ENCODE assay signal across 8 cellular contexts in the genomic region with DNA sequence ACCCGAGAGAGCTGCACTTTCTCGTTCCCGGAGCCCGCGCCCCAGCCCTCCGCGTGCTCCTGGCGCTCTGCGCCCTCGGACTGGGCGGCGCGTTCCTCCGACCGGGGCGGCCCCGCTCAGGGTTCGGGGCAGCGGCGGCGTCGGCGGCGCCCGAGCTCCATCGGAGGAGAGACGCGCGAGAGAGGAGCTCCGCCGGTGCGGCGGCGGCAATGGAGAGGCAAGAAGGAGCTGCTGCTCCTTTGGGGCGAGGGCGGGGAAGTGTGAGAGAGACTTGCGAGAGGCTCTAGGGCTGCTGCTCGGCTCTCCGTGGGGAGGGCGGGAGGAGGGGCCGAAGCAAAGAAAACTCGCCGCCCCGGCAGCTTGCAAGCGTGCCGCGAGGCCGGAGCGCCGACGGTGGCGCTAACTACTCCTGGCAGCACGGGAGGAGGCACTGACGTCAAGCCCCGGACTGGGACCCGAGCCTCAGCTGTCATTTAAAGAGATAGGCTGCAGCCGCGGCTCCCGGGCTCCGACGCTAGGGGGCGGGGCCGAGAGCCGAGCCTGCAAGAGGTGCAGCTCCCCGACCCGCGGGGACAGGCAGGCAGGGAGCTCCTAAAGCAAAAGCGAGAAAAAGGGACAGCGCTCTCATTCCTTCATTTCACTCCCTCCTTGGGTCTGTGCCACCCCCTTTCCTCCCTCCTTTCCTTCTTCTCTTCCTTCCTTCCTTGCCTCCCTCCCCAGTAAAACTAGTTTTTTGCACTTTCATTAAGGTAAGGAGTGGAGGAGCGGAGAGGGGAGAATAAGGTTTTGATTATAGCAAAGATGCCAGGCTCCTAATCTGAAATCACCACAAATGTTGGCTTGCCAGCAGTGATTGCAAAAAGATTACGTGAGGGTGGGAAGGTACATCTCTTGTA. TPM values are rescaled to one million over a fixed set of nuclear protein-coding genes. Genes with fewer than 3 reads are reported as not detected.
A peak's percentile ranks its signal among the peaks of the same experiment; 100 is the strongest.
DNase-seq lines count a peak whose midpoint lies in the region; ATAC-seq lines count a peak whose summit lies in the region.

A gene (minus strand): TSS at position 262 of the 896 bp plus-strand sequence.

- ATAC-seq in GM18870 (IDR thresholded peaks at IDR 0.05; ENCODE audit: unreplicated experiment) = peak; percentile 89
- peak; percentile 97 for ATAC-seq in HG03103 (IDR thresholded peaks at IDR 0.05; ENCODE audit: low read depth, unreplicated experiment)

- no peaks in the 10 kb centered on the region for H3K36me3 ChIP-seq in endocrine pancreas (ENCODE audit: control insufficient read depth, insufficient read depth, low read length)

- peak within 1 kb of the TSS; percentile 79 for H3K9ac ChIP-seq in endocrine pancreas (ENCODE audit: control insufficient read depth, insufficient read depth, low read length)

- DNase-seq in AG08396 (ENCODE audit: low spot score) (peak; percentile 84), NCI-H2196 (lab: John Stamatoyannopoulos, UW; ENCODE audit: unreplicated experiment) (peak; percentile 70), lung microvascular endothelial cell (ENCODE audit: low read depth in 2 of 2) (peak; percentile 75 to 79)
- peak; percentile 12 to 15 for DNase-seq in activated CD4-positive, alpha-beta T cell treated with anti-CD3 and anti-CD28 coated beads, Interleukin-2, amount 50 U/mL, for 4 hours
- peak in 2 of 3 experiments; percentile 13 to 28 for DNase-seq in stimulated activated CD4-positive, alpha-beta T cell treated with anti-CD3 and anti-CD28 coated beads, TNF-alpha, amount 100 ng/mL, for 4 hours (ENCODE audit: low read depth in 3 of 3)

- H3K4me3 ChIP-seq in endocrine pancreas (ENCODE audit: control insufficient read depth, insufficient read depth, low read length) = peak within 1 kb of the TSS; percentile 87

- H3K4me1 ChIP-seq in endocrine pancreas (ENCODE audit: control insufficient read depth, insufficient read depth, low read length) = no peaks in the 10 kb centered on the region

- H3K9me3 ChIP-seq in endocrine pancreas (ENCODE audit: control insufficient read depth, low read length) = no peaks in the 10 kb centered on the region

- no peaks in the 10 kb centered on the region for H3K27me3 ChIP-seq in endocrine pancreas (ENCODE audit: control insufficient read depth, insufficient read depth, low read length)

RNA-seq across cellular contexts. Expression of the gene that starts here (rescaled TPM):
- total RNA-seq in lung microvascular endothelial cell = 0.20 and 0.22 TPM in 2 replicates

Comparison
In these comparisons a context has a peak if more than half of its experiments do, and no peak if none do; other contexts are left out.
1. Peak in every context shown above with its lines: DNase-seq, ATAC-seq and H3K4me3 ChIP-seq.
2. Peak in DNase-seq in lung microvascular endothelial cell; RNA of the gene not detected or under 1 TPM.
3. DNase-seq: peak in every context shown above with its lines; median percentile 84 in AG08396; 77 in lung microvascular endothelial cell; 70 in NCI-H2196; 20 in stimulated activated CD4-positive, alpha-beta T cell treated with anti-CD3 and anti-CD28 coated beads, TNF-alpha, amount 100 ng/mL, for 4 hours; 14 in activated CD4-positive, alpha-beta T cell treated with anti-CD3 and anti-CD28 coated beads, Interleukin-2, amount 50 U/mL, for 4 hours.